ENCODE assay signal across 1 cellular context in the genomic region with DNA sequence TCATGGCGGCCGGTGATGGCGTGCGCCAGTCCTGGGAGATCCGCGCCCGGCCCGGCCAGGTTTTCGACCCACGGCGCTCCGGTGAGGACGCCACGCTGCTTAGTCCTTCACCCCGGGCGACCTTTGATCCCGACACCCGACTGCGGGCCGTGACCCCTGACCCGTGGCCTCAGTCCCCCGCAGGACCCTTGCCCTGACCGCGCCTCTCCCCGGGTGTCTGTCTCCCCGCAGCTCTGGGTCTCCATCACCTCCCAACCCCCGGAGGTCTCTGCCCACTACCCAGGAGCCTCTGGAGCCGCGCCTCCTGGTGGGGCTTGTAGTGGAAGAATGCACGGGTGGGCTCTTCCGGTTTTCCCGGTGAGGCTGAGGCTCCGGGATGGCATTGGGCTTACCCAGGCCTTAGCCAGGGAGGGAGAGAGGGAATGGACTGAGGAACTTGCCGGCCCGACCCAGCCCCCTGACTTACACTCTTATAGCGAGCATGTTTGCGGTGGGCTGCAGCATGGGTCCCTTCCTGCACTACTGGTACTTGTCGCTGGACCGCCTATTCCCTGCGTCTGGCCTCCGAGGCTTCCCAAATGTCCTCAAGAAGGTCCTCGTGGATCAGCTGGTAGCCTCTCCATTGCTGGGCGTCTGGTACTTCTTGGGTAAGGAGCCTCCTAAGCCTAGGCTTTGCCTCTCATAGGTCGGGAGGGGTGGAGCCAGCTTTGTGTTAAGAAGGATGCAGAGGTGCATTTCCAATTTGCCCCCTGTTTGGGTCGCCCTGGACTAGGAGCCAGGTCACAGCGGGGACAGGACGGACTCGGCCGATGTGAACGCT.
TF ChIP-seq lines count a peak whose summit lies in the region.

No MANE protein-coding gene starts in this region.

TF ChIP-seq in HEK293, 187 proteins besides CTCF, POLR2A, EP300 and RAD21 (continued from another document and continues in another):
- TF ChIP-seq, protein P1, sequence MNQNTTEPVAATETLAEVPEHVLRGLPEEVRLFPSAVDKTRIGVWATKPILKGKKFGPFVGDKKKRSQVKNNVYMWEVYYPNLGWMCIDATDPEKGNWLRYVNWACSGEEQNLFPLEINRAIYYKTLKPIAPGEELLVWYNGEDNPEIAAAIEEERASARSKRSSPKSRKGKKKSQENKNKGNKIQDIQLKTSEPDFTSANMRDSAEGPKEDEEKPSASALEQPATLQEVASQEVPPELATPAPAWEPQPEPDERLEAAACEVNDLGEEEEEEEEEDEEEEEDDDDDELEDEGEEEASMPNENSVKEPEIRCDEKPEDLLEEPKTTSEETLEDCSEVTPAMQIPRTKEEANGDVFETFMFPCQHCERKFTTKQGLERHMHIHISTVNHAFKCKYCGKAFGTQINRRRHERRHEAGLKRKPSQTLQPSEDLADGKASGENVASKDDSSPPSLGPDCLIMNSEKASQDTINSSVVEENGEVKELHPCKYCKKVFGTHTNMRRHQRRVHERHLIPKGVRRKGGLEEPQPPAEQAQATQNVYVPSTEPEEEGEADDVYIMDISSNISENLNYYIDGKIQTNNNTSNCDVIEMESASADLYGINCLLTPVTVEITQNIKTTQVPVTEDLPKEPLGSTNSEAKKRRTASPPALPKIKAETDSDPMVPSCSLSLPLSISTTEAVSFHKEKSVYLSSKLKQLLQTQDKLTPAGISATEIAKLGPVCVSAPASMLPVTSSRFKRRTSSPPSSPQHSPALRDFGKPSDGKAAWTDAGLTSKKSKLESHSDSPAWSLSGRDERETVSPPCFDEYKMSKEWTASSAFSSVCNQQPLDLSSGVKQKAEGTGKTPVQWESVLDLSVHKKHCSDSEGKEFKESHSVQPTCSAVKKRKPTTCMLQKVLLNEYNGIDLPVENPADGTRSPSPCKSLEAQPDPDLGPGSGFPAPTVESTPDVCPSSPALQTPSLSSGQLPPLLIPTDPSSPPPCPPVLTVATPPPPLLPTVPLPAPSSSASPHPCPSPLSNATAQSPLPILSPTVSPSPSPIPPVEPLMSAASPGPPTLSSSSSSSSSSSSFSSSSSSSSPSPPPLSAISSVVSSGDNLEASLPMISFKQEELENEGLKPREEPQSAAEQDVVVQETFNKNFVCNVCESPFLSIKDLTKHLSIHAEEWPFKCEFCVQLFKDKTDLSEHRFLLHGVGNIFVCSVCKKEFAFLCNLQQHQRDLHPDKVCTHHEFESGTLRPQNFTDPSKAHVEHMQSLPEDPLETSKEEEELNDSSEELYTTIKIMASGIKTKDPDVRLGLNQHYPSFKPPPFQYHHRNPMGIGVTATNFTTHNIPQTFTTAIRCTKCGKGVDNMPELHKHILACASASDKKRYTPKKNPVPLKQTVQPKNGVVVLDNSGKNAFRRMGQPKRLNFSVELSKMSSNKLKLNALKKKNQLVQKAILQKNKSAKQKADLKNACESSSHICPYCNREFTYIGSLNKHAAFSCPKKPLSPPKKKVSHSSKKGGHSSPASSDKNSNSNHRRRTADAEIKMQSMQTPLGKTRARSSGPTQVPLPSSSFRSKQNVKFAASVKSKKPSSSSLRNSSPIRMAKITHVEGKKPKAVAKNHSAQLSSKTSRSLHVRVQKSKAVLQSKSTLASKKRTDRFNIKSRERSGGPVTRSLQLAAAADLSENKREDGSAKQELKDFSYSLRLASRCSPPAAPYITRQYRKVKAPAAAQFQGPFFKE (tag by site-specific recombination; IDR thresholded peaks at IDR 0.05; ENCODE audit: borderline replicate concordance): no peak
- TF ChIP-seq, protein P2, sequence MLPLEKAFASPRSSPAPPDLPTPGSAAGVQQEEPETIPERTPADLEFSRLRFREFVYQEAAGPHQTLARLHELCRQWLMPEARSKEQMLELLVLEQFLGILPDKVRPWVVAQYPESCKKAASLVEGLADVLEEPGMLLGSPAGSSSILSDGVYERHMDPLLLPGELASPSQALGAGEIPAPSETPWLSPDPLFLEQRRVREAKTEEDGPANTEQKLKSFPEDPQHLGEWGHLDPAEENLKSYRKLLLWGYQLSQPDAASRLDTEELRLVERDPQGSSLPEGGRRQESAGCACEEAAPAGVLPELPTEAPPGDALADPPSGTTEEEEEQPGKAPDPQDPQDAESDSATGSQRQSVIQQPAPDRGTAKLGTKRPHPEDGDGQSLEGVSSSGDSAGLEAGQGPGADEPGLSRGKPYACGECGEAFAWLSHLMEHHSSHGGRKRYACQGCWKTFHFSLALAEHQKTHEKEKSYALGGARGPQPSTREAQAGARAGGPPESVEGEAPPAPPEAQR (tag by site-specific recombination; IDR thresholded peaks at IDR 0.05): no peak
- TF ChIP-seq ZNF529 (tag by site-specific recombination; IDR thresholded peaks at IDR 0.05; ENCODE audit: insufficient replicate concordance) (no peak), ZIC2 (tag by site-specific recombination; IDR thresholded peaks at IDR 0.05) (peak; percentile 72), ZBTB20 (tag by site-specific recombination; IDR thresholded peaks at IDR 0.05) (no peak), ZNF341 (tag by site-specific recombination; IDR thresholded peaks at IDR 0.05; ENCODE audit: low read depth) (no peak), ZNF555 (tag by site-specific recombination; conservative IDR thresholded peaks at IDR 0.05) (no peak), ZNF239 (tag by site-specific recombination; IDR thresholded peaks at IDR 0.05) (no peak), ZNF707 (tag by site-specific recombination; IDR thresholded peaks at IDR 0.05) (no peak), ZNF391 (tag by site-specific recombination; IDR thresholded peaks at IDR 0.05; ENCODE audit: borderline replicate concordance, low read depth) (no peak), ZNF670 (tag by site-specific recombination; IDR thresholded peaks at IDR 0.05; ENCODE audit: low read depth) (no peak), ZBTB17 (tag by site-specific recombination; IDR thresholded peaks at IDR 0.05) (no peak), ZNF266 (tag by site-specific recombination; IDR thresholded peaks at IDR 0.05; ENCODE audit: low read depth) (no peak), ZNF600 (tag by site-specific recombination; IDR thresholded peaks at IDR 0.05) (peak; percentile 62; the same call in 1 of the 2 replicates), ZNF514 (tag by site-specific recombination; IDR thresholded peaks at IDR 0.05) (no peak), ZNF426 (tag by site-specific recombination; IDR thresholded peaks at IDR 0.05) (no peak), SP7 (tag by site-specific recombination; IDR thresholded peaks at IDR 0.05) (peak; percentile 32; the same call in 1 of the 2 replicates), ZXDB (tag by site-specific recombination; IDR thresholded peaks at IDR 0.05) (0 out of 2 replicates have a peak, but pooled peaks have one; percentile 43), SP3 (tag by site-specific recombination; IDR thresholded peaks at IDR 0.05) (no peak), ZNF335 (tag by site-specific recombination; conservative IDR thresholded peaks at IDR 0.05) (peak; percentile 56; the same call in 1 of the 2 replicates), ZNF157 (tag by site-specific recombination; IDR thresholded peaks at IDR 0.05) (no peak), KLF16 (tag by site-specific recombination; IDR thresholded peaks at IDR 0.05) (peak; percentile 66; the same call in 1 of the 2 replicates), ZNF843 (tag by site-specific recombination; IDR thresholded peaks at IDR 0.05) (peak; percentile 30; the same call in 1 of the 2 replicates), GLI4 (tag by site-specific recombination; IDR thresholded peaks at IDR 0.05) (no peak), ZNF155 (tag by site-specific recombination; IDR thresholded peaks at IDR 0.05) (no peak), SP2 (tag by site-specific recombination; IDR thresholded peaks at IDR 0.05) (peak; percentile 5), ZNF549 (tag by site-specific recombination; IDR thresholded peaks at IDR 0.05) (no peak), YY1 (tag by site-specific recombination; IDR thresholded peaks at IDR 0.05) (peak; percentile 81; the same call in 1 of the 2 replicates), ZNF132 (tag by site-specific recombination; IDR thresholded peaks at IDR 0.05; ENCODE audit: borderline replicate concordance) (no peak), ZNF621 (tag by site-specific recombination; IDR thresholded peaks at IDR 0.05) (no peak), ZNF830 (tag by site-specific recombination; IDR thresholded peaks at IDR 0.05; ENCODE audit: low read depth) (no peak), ZNF76 (tag by site-specific recombination; IDR thresholded peaks at IDR 0.05; ENCODE audit: borderline replicate concordance, low read depth) (peak; percentile 50; the same call in 1 of the 2 replicates), KLF9 (tag by site-specific recombination; IDR thresholded peaks at IDR 0.05; ENCODE audit: low read depth) (peak; percentile 34; the same call in 1 of the 2 replicates)
- TF ChIP-seq, protein P3, sequence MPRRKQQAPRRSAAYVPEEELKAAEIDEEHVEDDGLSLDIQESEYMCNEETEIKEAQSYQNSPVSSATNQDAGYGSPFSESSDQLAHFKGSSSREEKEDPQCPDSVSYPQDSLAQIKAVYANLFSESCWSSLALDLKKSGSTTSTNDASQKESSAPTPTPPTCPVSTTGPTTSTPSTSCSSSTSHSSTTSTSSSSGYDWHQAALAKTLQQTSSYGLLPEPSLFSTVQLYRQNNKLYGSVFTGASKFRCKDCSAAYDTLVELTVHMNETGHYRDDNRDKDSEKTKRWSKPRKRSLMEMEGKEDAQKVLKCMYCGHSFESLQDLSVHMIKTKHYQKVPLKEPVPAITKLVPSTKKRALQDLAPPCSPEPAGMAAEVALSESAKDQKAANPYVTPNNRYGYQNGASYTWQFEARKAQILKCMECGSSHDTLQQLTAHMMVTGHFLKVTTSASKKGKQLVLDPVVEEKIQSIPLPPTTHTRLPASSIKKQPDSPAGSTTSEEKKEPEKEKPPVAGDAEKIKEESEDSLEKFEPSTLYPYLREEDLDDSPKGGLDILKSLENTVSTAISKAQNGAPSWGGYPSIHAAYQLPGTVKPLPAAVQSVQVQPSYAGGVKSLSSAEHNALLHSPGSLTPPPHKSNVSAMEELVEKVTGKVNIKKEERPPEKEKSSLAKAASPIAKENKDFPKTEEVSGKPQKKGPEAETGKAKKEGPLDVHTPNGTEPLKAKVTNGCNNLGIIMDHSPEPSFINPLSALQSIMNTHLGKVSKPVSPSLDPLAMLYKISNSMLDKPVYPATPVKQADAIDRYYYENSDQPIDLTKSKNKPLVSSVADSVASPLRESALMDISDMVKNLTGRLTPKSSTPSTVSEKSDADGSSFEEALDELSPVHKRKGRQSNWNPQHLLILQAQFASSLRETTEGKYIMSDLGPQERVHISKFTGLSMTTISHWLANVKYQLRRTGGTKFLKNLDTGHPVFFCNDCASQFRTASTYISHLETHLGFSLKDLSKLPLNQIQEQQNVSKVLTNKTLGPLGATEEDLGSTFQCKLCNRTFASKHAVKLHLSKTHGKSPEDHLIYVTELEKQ (tag by site-specific recombination; IDR thresholded peaks at IDR 0.05; ENCODE audit: borderline replicate concordance): no peak
- TF ChIP-seq, protein P4, sequence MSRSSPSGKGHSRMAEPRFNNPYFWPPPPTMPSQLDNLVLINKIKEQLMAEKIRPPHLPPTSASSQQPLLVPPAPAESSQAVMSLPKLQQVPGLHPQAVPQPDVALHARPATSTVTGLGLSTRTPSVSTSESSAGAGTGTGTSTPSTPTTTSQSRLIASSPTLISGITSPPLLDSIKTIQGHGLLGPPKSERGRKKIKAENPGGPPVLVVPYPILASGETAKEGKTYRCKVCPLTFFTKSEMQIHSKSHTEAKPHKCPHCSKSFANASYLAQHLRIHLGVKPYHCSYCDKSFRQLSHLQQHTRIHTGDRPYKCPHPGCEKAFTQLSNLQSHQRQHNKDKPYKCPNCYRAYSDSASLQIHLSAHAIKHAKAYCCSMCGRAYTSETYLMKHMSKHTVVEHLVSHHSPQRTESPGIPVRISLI (tag by site-specific recombination; IDR thresholded peaks at IDR 0.05): no peak
- TF ChIP-seq, protein P5, sequence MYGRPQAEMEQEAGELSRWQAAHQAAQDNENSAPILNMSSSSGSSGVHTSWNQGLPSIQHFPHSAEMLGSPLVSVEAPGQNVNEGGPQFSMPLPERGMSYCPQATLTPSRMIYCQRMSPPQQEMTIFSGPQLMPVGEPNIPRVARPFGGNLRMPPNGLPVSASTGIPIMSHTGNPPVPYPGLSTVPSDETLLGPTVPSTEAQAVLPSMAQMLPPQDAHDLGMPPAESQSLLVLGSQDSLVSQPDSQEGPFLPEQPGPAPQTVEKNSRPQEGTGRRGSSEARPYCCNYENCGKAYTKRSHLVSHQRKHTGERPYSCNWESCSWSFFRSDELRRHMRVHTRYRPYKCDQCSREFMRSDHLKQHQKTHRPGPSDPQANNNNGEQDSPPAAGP (tag by site-specific recombination; IDR thresholded peaks at IDR 0.05): peak; percentile 53; the same call in 1 of the 2 replicates
- TF ChIP-seq, protein P6, sequence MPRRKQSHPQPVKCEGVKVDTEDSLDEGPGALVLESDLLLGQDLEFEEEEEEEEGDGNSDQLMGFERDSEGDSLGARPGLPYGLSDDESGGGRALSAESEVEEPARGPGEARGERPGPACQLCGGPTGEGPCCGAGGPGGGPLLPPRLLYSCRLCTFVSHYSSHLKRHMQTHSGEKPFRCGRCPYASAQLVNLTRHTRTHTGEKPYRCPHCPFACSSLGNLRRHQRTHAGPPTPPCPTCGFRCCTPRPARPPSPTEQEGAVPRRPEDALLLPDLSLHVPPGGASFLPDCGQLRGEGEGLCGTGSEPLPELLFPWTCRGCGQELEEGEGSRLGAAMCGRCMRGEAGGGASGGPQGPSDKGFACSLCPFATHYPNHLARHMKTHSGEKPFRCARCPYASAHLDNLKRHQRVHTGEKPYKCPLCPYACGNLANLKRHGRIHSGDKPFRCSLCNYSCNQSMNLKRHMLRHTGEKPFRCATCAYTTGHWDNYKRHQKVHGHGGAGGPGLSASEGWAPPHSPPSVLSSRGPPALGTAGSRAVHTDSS (tag by site-specific recombination; IDR thresholded peaks at IDR 0.05): no peak
- TF ChIP-seq, protein P7, sequence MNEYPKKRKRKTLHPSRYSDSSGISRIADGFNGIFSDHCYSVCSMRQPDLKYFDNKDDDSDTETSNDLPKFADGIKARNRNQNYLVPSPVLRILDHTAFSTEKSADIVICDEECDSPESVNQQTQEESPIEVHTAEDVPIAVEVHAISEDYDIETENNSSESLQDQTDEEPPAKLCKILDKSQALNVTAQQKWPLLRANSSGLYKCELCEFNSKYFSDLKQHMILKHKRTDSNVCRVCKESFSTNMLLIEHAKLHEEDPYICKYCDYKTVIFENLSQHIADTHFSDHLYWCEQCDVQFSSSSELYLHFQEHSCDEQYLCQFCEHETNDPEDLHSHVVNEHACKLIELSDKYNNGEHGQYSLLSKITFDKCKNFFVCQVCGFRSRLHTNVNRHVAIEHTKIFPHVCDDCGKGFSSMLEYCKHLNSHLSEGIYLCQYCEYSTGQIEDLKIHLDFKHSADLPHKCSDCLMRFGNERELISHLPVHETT (tag by site-specific recombination; IDR thresholded peaks at IDR 0.05): no peak
- TF ChIP-seq, protein P8, sequence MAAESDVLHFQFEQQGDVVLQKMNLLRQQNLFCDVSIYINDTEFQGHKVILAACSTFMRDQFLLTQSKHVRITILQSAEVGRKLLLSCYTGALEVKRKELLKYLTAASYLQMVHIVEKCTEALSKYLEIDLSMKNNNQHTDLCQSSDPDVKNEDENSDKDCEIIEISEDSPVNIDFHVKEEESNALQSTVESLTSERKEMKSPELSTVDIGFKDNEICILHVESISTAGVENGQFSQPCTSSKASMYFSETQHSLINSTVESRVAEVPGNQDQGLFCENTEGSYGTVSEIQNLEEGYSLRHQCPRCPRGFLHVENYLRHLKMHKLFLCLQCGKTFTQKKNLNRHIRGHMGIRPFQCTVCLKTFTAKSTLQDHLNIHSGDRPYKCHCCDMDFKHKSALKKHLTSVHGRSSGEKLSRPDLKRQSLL (tag by site-specific recombination; IDR thresholded peaks at IDR 0.05): peak; percentile 78; the same call in 1 of the 2 replicates
